Comparison of ENCODE assay signal across 8 cellular contexts in genomic region chr7:90402785-90403173, GRCh38. TPM values are rescaled to one million over a fixed set of nuclear protein-coding genes. Genes with fewer than 3 reads are reported as not detected.
DNase-seq lines count a peak whose midpoint lies in the region; ATAC-seq and TF ChIP-seq lines count a peak whose summit lies in the region.

No MANE protein-coding gene starts in this region.

- CTCF ChIA-PET in CD8-positive, alpha-beta T cell (lab: Charles Lee): interaction anchor here (1.7 kb wide), 1 partner anchor 25 kb away, joined by 7 read pairs; no protein-coding TSS in a partner anchor

- peak overlapping the region; percentile 64 for H3K4me3 ChIP-seq in CD8-positive, alpha-beta T cell (ENCODE audit: low read depth, low read length)
- peak overlapping the region; percentile 82 for H3K4me3 ChIP-seq in NT2/D1 (ENCODE audit: insufficient read length, low read depth)
- H3K4me3 ChIP-seq in endodermal cell (ENCODE audit: low read length): peak overlapping the region; percentile 99

- no peak overlapping the region for H3K9ac ChIP-seq in NT2/D1 (ENCODE audit: insufficient read length, low read depth)
- no peak overlapping the region for H3K9ac ChIP-seq in endodermal cell (ENCODE audit: extremely low read depth, low read length, poor library complexity, severe bottlenecking)

- no peak for ATAC-seq in CD8-positive, alpha-beta T cell
- no peak for ATAC-seq in HG03439 (IDR thresholded peaks at IDR 0.05; ENCODE audit: unreplicated experiment)
- no peak for ATAC-seq in GM18868 (IDR thresholded peaks at IDR 0.05; ENCODE audit: unreplicated experiment)

- no peaks in the 10 kb centered on the region for H3K27me3 Mint-ChIP-seq in CD8-positive, alpha-beta T cell (ENCODE audit: low read depth)
- peaks cover 34% of the 10 kb centered on the region for H3K27me3 Mint-ChIP-seq in endodermal cell (ENCODE audit: insufficient read depth)
- peaks cover 25% of the 10 kb centered on the region for H3K27me3 Mint-ChIP-seq in osteocyte (ENCODE audit: unreplicated experiment)

- peaks cover 18% of the 10 kb centered on the region for H3K4me1 Mint-ChIP-seq in CD8-positive, alpha-beta T cell (ENCODE audit: low read depth)
- H3K4me1 Mint-ChIP-seq in endodermal cell (no peaks in the 10 kb centered on the region), osteocyte (ENCODE audit: unreplicated experiment) (peaks cover 19% of the 10 kb centered on the region)

- H3K9me3 Mint-ChIP-seq in CD8-positive, alpha-beta T cell: peaks cover 21% of the 10 kb centered on the region
- no peaks in the 10 kb centered on the region for H3K9me3 Mint-ChIP-seq in endodermal cell
- peaks cover 16% of the 10 kb centered on the region for H3K9me3 Mint-ChIP-seq in osteocyte (ENCODE audit: unreplicated experiment)

- peak overlapping the region; percentile 50 for H3K27ac ChIP-seq in CD8-positive, alpha-beta T cell (ENCODE audit: low read depth, low read length)
- H3K27ac ChIP-seq in endodermal cell (ENCODE audit: low read depth, low read length): no peak overlapping the region

- TF ChIP-seq CTCF in CD8-positive, alpha-beta T cell (IDR thresholded peaks at IDR 0.05): no peak
- TF ChIP-seq CTCF in endodermal cell (conservative IDR thresholded peaks at IDR 0.05): no peak
- TF ChIP-seq CTCF in osteocyte (IDR thresholded peaks at IDR 0.05): no peak

- no peak for DNase-seq in CD8-positive, alpha-beta T cell
- DNase-seq in NT2/D1 (ENCODE audit: low read depth, low spot score): no peak
- DNase-seq in endodermal cell: no peak
- DNase-seq in osteocyte (ENCODE audit: extremely low spot score, unreplicated experiment): no peak
- no peak for DNase-seq in NCI-H1930 (lab: John Stamatoyannopoulos, UW)
- no peak for DNase-seq in GDM1 (lab: John Stamatoyannopoulos, UW)

- peak overlapping the region; percentile 93 for H3K27ac Mint-ChIP-seq in CD8-positive, alpha-beta T cell
- no peak overlapping the region for H3K27ac Mint-ChIP-seq in endodermal cell
- H3K27ac Mint-ChIP-seq in osteocyte (ENCODE audit: unreplicated experiment): peak overlapping the region; percentile 97

- H3K9me3 ChIP-seq in CD8-positive, alpha-beta T cell (ENCODE audit: low read length): no peaks in the 10 kb centered on the region
- no peaks in the 10 kb centered on the region for H3K9me3 ChIP-seq in NT2/D1 (ENCODE audit: insufficient read depth, low read length)
- H3K9me3 ChIP-seq in endodermal cell (ENCODE audit: control insufficient read depth, low read length): peaks cover 9% of the 10 kb centered on the region

- intact Hi-C loops in CD8-positive, alpha-beta T cell (cut with DNase I, micrococcal nuclease): loop anchor here (1.0 to 5.0 kb wide), 3 partner anchors 56 to 248 kb away; partner anchors contain the start of genes GTPBP10 (in 2 of the 2), CFAP69 (in 1 of the 2) and STEAP1 (in 1 of the 2)

- peaks cover 11% of the 10 kb centered on the region for H3K4me1 ChIP-seq in CD8-positive, alpha-beta T cell (ENCODE audit: insufficient read depth, low read length)
- no peaks in the 10 kb centered on the region for H3K4me1 ChIP-seq in NT2/D1 (ENCODE audit: insufficient read depth, insufficient read length)
- no peaks in the 10 kb centered on the region for H3K4me1 ChIP-seq in endodermal cell (ENCODE audit: control insufficient read depth, insufficient read depth, low read length)

- POLR2A ChIA-PET in CD8-positive, alpha-beta T cell (lab: Charles Lee): no interaction called here

- H3K27me3 ChIP-seq in CD8-positive, alpha-beta T cell (ENCODE audit: insufficient read depth, low read length): no peaks in the 10 kb centered on the region
- H3K27me3 ChIP-seq in NT2/D1 (ENCODE audit: insufficient read depth, insufficient read length) (peaks cover 4% of the 10 kb centered on the region), endodermal cell (ENCODE audit: control insufficient read depth, insufficient read depth, low read length, poor library complexity, severe bottlenecking) (peaks cover 16% of the 10 kb centered on the region)

- H3K36me3 ChIP-seq in CD8-positive, alpha-beta T cell (ENCODE audit: insufficient read depth, low read length): no peaks in the 10 kb centered on the region
- peaks cover 22% of the 10 kb centered on the region for H3K36me3 ChIP-seq in NT2/D1 (ENCODE audit: insufficient read depth, insufficient read length, low read length)
- H3K36me3 ChIP-seq in endodermal cell (ENCODE audit: control insufficient read depth, insufficient read depth, low read length): peaks cover 22% of the 10 kb centered on the region

- peak overlapping the region; percentile 96 for H3K4me3 Mint-ChIP-seq in CD8-positive, alpha-beta T cell
- peak overlapping the region; percentile 95 for H3K4me3 Mint-ChIP-seq in endodermal cell
- peak overlapping the region; percentile 87 for H3K4me3 Mint-ChIP-seq in osteocyte (ENCODE audit: unreplicated experiment)

- peaks cover 4% of the 10 kb centered on the region for H3K36me3 Mint-ChIP-seq in CD8-positive, alpha-beta T cell
- peaks cover 20% of the 10 kb centered on the region for H3K36me3 Mint-ChIP-seq in endodermal cell (ENCODE audit: low read depth)
- peaks cover 6% of the 10 kb centered on the region for H3K36me3 Mint-ChIP-seq in osteocyte (ENCODE audit: unreplicated experiment)

- WGBS in endodermal cell (ENCODE audit: insufficient coverage in 1 of 2, insufficient read length in 1 of 2), 2 experiments: 57% methylated on average over 1 of the region's 1 CpG; no CpG with 5 or more reads in 1 of the 2 experiments

RNA-seq across cellular contexts. Expression of gene CLDN12, which starts 0.5 kb away (rescaled TPM):
- total RNA-seq in CD8-positive, alpha-beta T cell: 1 to 10 TPM; 1.8 to 1.9 TPM
- total RNA-seq in endodermal cell (10 to 100 TPM; 50.3 to 51.6 TPM), osteocyte (20.9 and 28.9 TPM in 2 replicates)
- polyA plus RNA-seq in endodermal cell (2013, experiment 1 of 2): 40.1 TPM
- polyA plus RNA-seq in endodermal cell (2013, experiment 2 of 2): 37.2 TPM

RNA-seq across cellular contexts. Expression of gene GTPBP10, which starts 56.3 kb away (rescaled TPM):
- total RNA-seq in CD8-positive, alpha-beta T cell: 10 to 100 TPM; 15.3 to 18.3 TPM
- total RNA-seq in endodermal cell (10 to 100 TPM; 24.5 to 26.3 TPM), osteocyte (19.5 and 19.6 TPM in 2 replicates)
- polyA plus RNA-seq in endodermal cell (2013, experiment 1 of 2): 15.7 TPM
- 20.6 TPM for polyA plus RNA-seq in endodermal cell (2013, experiment 2 of 2)
